Comparison of ENCODE assay signal across 11 cellular contexts in genomic region chr7:6444516-6445269, GRCh38. TPM values are rescaled to one million over a fixed set of nuclear protein-coding genes. Genes with fewer than 3 reads are reported as not detected.
DNase-seq lines count a peak whose midpoint lies in the region; ATAC-seq and TF ChIP-seq lines count a peak whose summit lies in the region.
"Had no signal": no experiment of that assay in that cellular context is flagged by ENCODE, and none has a peak within 500 bp of the region (broad histone marks: within the 10 kb centered on the region; RNA-seq: fewer than 3 reads in every experiment).

No MANE protein-coding gene starts in this region.

- WGBS in adrenal gland, 4 donors: 93 to 96% (median 94%) methylated on average over 13 of the region's 13 CpGs
- WGBS in heart right ventricle, 2 donors: 88 to 96% methylated on average over 13 of the region's 13 CpGs
- 96 to 97% methylated on average over 13 of the region's 13 CpGs for WGBS in testis, 2 donors

- H3K9me3 ChIP-seq in adrenal gland (replicated peaks in 1 of 3): no peaks in the 10 kb centered on the region
- H3K9me3 ChIP-seq in osteoblast (ENCODE audit: low read depth, low read length): no peaks in the 10 kb centered on the region
- H3K9me3 ChIP-seq in heart right ventricle: no peaks in the 10 kb centered on the region
- no peaks in the 10 kb centered on the region for H3K9me3 ChIP-seq in testis

- H3K4me3 ChIP-seq in adrenal gland: no peak overlapping the region
- H3K4me3 ChIP-seq in osteoblast (ENCODE audit: insufficient read depth, low read length): no peak overlapping the region
- H3K4me3 ChIP-seq in heart right ventricle: no peak overlapping the region
- no peak overlapping the region for H3K4me3 ChIP-seq in testis

- H3K36me3 ChIP-seq in adrenal gland (replicated peaks in 1 of 2): peaks cover 0 to 31% of the 10 kb centered on the region in 2 donors
- peaks cover 31% of the 10 kb centered on the region for H3K36me3 ChIP-seq in osteoblast (ENCODE audit: insufficient read depth, low read length)
- peaks cover 0 to 48% (median 27%) of the 10 kb centered on the region in 9 donors for H3K36me3 ChIP-seq in heart right ventricle
- no peaks in the 10 kb centered on the region for H3K36me3 ChIP-seq in testis (ENCODE audit: low read depth, missing control alignments)

- DNase-seq in DMS153 (lab: John Stamatoyannopoulos, UW): peak; percentile 72
- peak; percentile 51 for DNase-seq in M059J (ENCODE audit: low read depth)
- no peak for DNase-seq in adrenal gland
- no peak for DNase-seq in osteoblast (ENCODE audit: insufficient read length, low spot score, missing footprints)
- DNase-seq in heart right ventricle: no peak
- DNase-seq in testis: no peak
- no peak for DNase-seq in SKM-1 (lab: John Stamatoyannopoulos, UW; ENCODE audit: unreplicated experiment)
- DNase-seq: DMS79 treated with DMSO at 0.1 percent for 48 hours; effector memory CD8-positive, alpha-beta T cell; head of caudate nucleus; NK-92 treated with Interleukin-12 subunit alpha and Interleukin-12 subunit beta, amount 100 ng/mL, for 24 hours had no signal

- H3K4me1 ChIP-seq in adrenal gland (replicated peaks in 1 of 2): peaks cover 10 to 22% of the 10 kb centered on the region in 2 donors
- peaks cover 42% of the 10 kb centered on the region for H3K4me1 ChIP-seq in osteoblast (ENCODE audit: insufficient read depth, low read length)
- peaks cover 2 to 52% (median 15%) of the 10 kb centered on the region in 9 donors for H3K4me1 ChIP-seq in heart right ventricle
- H3K4me1 ChIP-seq in testis: peaks cover 13% of the 10 kb centered on the region

- peak overlapping the region in 3 of 5 donors; percentile 74 to 82 (median 78) for H3K27ac ChIP-seq in adrenal gland
- H3K27ac ChIP-seq in osteoblast (ENCODE audit: low read depth, low read length): peak overlapping the region; percentile 97
- no peak overlapping the region for H3K27ac ChIP-seq in heart right ventricle
- H3K27ac ChIP-seq in testis: no peak overlapping the region

- no peak for ATAC-seq in heart right ventricle
- ATAC-seq: effector memory CD8-positive, alpha-beta T cell had no signal

- no peak for TF ChIP-seq POLR2A in adrenal gland (IDR thresholded peaks at IDR 0.05)
- TF ChIP-seq POLR2A in testis (IDR thresholded peaks at IDR 0.05): no peak

- intact Hi-C loops in adrenal gland (cut with DNase I): no loop called here
- intact Hi-C loops in heart right ventricle (cut with DNase I): no loop called here
- intact Hi-C loops in testis (cut with DNase I; ENCODE audit: low total_unique reads): no loop called here

- TF ChIP-seq CTCF in adrenal gland (IDR thresholded peaks at IDR 0.05) (no peak), osteoblast (IDR thresholded peaks at IDR 0.05; ENCODE audit: extremely low read depth, low read depth, low read length) (no peak), heart right ventricle (IDR thresholded peaks at IDR 0.05) (no peak), testis (IDR thresholded peaks at IDR 0.05) (no peak)

- H3K4me2 ChIP-seq in osteoblast (ENCODE audit: insufficient read depth, low read length): no peak overlapping the region

- H3K79me2 ChIP-seq in osteoblast (ENCODE audit: insufficient read depth, low read length): peaks cover 61% of the 10 kb centered on the region

- no peak overlapping the region for H2AFZ ChIP-seq in osteoblast (ENCODE audit: low read length)

- peaks cover 2% of the 10 kb centered on the region for H4K20me1 ChIP-seq in osteoblast (ENCODE audit: insufficient read depth, low read length)

- H3K27me3 ChIP-seq in adrenal gland (no peaks in the 10 kb centered on the region), osteoblast (ENCODE audit: insufficient read depth, low read length) (no peaks in the 10 kb centered on the region), heart right ventricle (no peaks in the 10 kb centered on the region), testis (no peaks in the 10 kb centered on the region)

RNA-seq across cellular contexts. Expression of gene DAGLB, which starts 3.1 kb away (rescaled TPM):
- 37.6 and 44.6 TPM in 2 replicates for total RNA-seq in M059J (2014; rRNA removed; shearing (Covaris generic))
- total RNA-seq in adrenal gland (10 to 100 TPM; 23.2 to 56.7 (median 43.9) TPM), osteoblast (17.1 and 17.4 TPM in 2 replicates), heart right ventricle (10 to 100 TPM in 1 of 10 donors, 1 to 10 TPM in 9; 4.8 to 10.5 (median 5.7) TPM), testis (10 to 100 TPM; 18.9 to 29.6 TPM)
- polyA plus RNA-seq in adrenal gland (10 to 100 TPM; 19.8 to 32.4 (median 28.3) TPM), heart right ventricle (10 to 100 TPM in 1 of 2 donors, 1 to 10 TPM in 1; 7.3 to 12.9 TPM), testis (ENCODE audit: insufficient read depth, low read depth, low replicate concordance) (14.3 TPM)

RNA-seq across cellular contexts. Expression of gene KDELR2, which starts 39.3 kb away (rescaled TPM):
- 428 and 571 TPM in 2 replicates for total RNA-seq in M059J (2014; rRNA removed; shearing (Covaris generic))
- total RNA-seq in adrenal gland (100 to 1,000 TPM in 2 of 8 donors, 10 to 100 TPM in 6; 48.2 to 210 (median 91.9) TPM), osteoblast (218 and 245 TPM in 2 replicates), heart right ventricle (10 to 100 TPM; 38.8 to 78.4 (median 46.6) TPM), testis (100 to 1,000 TPM in 1 of 2 donors, 10 to 100 TPM in 1; 72.2 to 103 TPM)
- polyA plus RNA-seq in adrenal gland (100 to 1,000 TPM in 1 of 3 donors, 10 to 100 TPM in 2; 48.1 to 168 (median 55.0) TPM), heart right ventricle (10 to 100 TPM; 29.3 to 92.4 TPM), testis (ENCODE audit: insufficient read depth, low read depth, low replicate concordance) (184 TPM)

Comparison
In these comparisons a context has a peak if more than half of its experiments do, and no peak if none do; other contexts are left out.
1. DNase-seq: peak in DMS153 (single experiment) and M059J (single experiment); none in adrenal gland (0 of 7), osteoblast (single experiment), heart right ventricle (0 of 2), testis (single experiment) and SKM-1 (single experiment).
2. H3K27ac ChIP-seq: peak in adrenal gland (3 of 5) and osteoblast (single experiment); none in heart right ventricle (0 of 10) and testis (0 of 2).